In the genomic region with DNA sequence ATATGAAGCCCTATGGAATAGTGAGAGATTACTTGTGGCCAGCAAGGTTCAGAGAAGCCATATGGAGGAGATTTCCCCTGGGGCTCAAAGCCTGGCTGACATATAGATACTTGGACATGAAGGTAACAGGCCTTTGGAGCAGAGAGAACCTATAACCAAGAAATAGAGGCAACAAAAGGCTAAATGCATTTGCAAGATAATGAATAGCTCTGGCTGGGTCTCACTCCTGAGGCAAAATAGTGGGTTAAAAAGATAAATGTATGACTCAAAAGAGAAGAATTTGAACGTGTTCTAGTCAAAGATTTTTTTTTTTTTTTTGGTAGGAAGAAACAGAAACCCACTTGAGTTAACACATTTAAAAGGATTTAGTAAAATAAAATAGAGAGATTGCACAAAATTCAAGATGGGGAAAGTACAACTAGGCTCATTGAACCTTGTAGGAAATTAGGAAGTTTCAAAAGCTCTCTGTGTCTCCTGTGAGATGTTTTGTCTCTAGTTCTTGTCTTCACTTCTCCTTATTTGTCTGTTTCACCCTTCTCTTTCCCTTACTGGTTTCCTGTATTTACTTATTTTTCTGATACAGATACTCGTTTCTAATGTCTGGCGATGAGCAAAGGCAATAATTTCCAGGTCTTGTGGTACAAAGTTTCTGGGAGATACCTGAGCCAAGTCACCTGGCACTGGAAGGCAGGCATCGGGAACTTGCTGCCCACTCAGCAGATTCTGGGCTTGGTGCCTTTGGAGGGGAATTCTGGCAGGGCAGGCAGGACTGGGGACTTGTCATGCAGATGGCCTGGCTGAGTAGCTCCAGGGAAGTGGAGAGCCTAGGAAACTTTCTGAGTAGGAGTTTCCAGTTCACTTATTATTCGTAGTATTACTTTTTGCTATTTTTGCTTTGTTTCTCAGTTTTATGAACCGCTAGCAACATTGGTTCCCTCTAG, we compare ENCODE assay signal across 13 cellular contexts. TPM values are rescaled to one million over a fixed set of nuclear protein-coding genes. Genes with fewer than 3 reads are reported as not detected.
DNase-seq lines count a peak whose midpoint lies in the region; ATAC-seq and TF ChIP-seq lines count a peak whose summit lies in the region.
"Had no signal": no experiment of that assay in that cellular context is flagged by ENCODE, and none has a peak within 500 bp of the region (broad histone marks: within the 10 kb centered on the region; RNA-seq: fewer than 3 reads in every experiment).

No MANE protein-coding gene starts in this region.

- H3K4me3 ChIP-seq in adrenal gland (no peak overlapping the region), left lung (no peak overlapping the region)

- TF ChIP-seq CTCF in adrenal gland (IDR thresholded peaks at IDR 0.05) (no peak), left lung (IDR thresholded peaks at IDR 0.05) (no peak)

- 46 to 54% (median 49%) methylated on average over 6 of the region's 6 CpGs for WGBS in adrenal gland, 4 donors

- ATAC-seq in HG02759 (IDR thresholded peaks at IDR 0.05; ENCODE audit: unreplicated experiment) (peak; percentile 60), left lung (peak; percentile 53)
- ATAC-seq: HCT116 had no signal

- no peaks in the 10 kb centered on the region for H3K9me3 ChIP-seq in adrenal gland (replicated peaks in 1 of 3)
- no peaks in the 10 kb centered on the region for H3K9me3 ChIP-seq in left lung

- TF ChIP-seq POLR2A in adrenal gland (IDR thresholded peaks at IDR 0.05) = no peak

- H3K4me1 ChIP-seq in adrenal gland (replicated peaks in 1 of 2) (peaks cover 7 to 12% of the 10 kb centered on the region in 2 donors), left lung (peaks cover 0 to 14% of the 10 kb centered on the region in 2 donors)

- H3K27ac ChIP-seq in adrenal gland = peak overlapping the region in 1 of 5 donors; percentile 45
- H3K27ac ChIP-seq in left lung = peak overlapping the region in 1 of 2 donors; percentile 38

- no peaks in the 10 kb centered on the region for H3K27me3 ChIP-seq in adrenal gland
- H3K27me3 ChIP-seq in left lung = no peaks in the 10 kb centered on the region
- H3K27me3 ChIP-seq: dorsolateral prefrontal cortex had no signal

- intact Hi-C loops in adrenal gland (cut with DNase I) (no loop called here), left lung (cut with DNase I) (no loop called here)

- DNase-seq in CD1c-positive myeloid dendritic cell (ENCODE audit: extremely low spot score) (peak; percentile 43), adrenal gland (peak in 4 of 7 donors; percentile 7 to 44 (median 31)), left lung (no peak), NCI-H2227 (lab: John Stamatoyannopoulos, UW; ENCODE audit: unreplicated experiment) (no peak), occipital lobe (lab: John Stamatoyannopoulos, UW) (no peak), NK-92 (lab: John Stamatoyannopoulos, UW; ENCODE audit: unreplicated experiment) (no peak)
- DNase-seq in activated CD8-positive, alpha-beta memory T cell treated with anti-CD3 and anti-CD28 coated beads, Interleukin-2, amount 50 U/mL, for 4 hours = no peak
- DNase-seq: activated CD4-positive, alpha-beta memory T cell treated with anti-CD3 and anti-CD28 coated beads, Interleukin-2, amount 10 ng/mL, durations not matched to agents 7 days and 5 days; CD4-positive, CD25-positive, alpha-beta regulatory T cell; NCI-H2107 had no signal

- H3K36me3 ChIP-seq in adrenal gland (replicated peaks in 1 of 2) (no peaks in the 10 kb centered on the region), left lung (no peaks in the 10 kb centered on the region)

RNA-seq across cellular contexts. Expression of a gene that starts 49.2 kb away (rescaled TPM):
- 10 to 100 TPM; 30.1 to 90.0 (median 40.2) TPM for total RNA-seq in adrenal gland
- polyA plus RNA-seq in adrenal gland = 10 to 100 TPM in 1 of 3 donors, 1 to 10 TPM in 2; 5.9 to 14.8 (median 8.3) TPM
- total RNA-seq in left lung = 10 to 100 TPM; 45.0 to 80.7 TPM
- total RNA-seq in occipital lobe = 86.1 TPM

Comparison
In these comparisons a context has a peak if more than half of its experiments do, and no peak if none do; other contexts are left out.
1. DNase-seq: peak in CD1c-positive myeloid dendritic cell (single experiment) and adrenal gland (4 of 7); none in left lung (0 of 2), activated CD8-positive, alpha-beta memory T cell treated with anti-CD3 and anti-CD28 coated beads, Interleukin-2, amount 50 U/mL, for 4 hours (single experiment), NCI-H2227 (single experiment), occipital lobe (single experiment) and NK-92 (single experiment).